Comparison of ENCODE assay signal across 15 cellular contexts in the genomic region with DNA sequence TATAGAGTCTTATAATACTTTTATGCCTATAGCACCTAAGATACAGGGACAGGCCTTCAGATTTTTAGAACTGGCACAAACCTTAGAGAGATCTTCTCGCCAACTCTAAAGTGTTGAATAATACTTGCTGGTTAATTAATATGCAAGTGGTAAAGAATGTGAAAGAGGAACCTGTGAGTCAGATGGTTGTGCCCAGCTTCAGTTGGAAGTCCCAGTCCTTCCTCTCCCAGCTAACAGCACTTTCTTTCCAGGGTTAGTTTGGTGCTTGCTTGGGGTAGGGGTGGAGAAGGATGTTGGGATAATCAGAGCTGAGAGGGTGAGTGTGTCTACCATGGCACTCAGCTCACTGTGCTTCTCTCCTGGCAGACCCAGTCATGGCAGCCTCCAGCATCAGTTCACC. TPM values are rescaled to one million over a fixed set of nuclear protein-coding genes. Genes with fewer than 3 reads are reported as not detected.
DNase-seq lines count a peak whose midpoint lies in the region; ATAC-seq and TF ChIP-seq lines count a peak whose summit lies in the region.
"Had no signal": no experiment of that assay in that cellular context is flagged by ENCODE, and none has a peak within 500 bp of the region (broad histone marks: within the 10 kb centered on the region; RNA-seq: fewer than 3 reads in every experiment).

No MANE protein-coding gene starts in this region.

- H3K9me2 ChIP-seq in GM23248 (ENCODE audit: insufficient read depth) = no peaks in the 10 kb centered on the region

- H3K36me3 ChIP-seq in brain microvascular endothelial cell (replicated peaks) = peaks cover 25% of the 10 kb centered on the region
- peaks cover 5 to 36% of the 10 kb centered on the region in 2 donors for H3K36me3 ChIP-seq in psoas muscle (ENCODE audit: insufficient read depth in 1 of 2, low read depth in 1 of 2)
- H3K36me3 ChIP-seq in GM23248 (ENCODE audit: low read depth) = no peaks in the 10 kb centered on the region
- peaks cover 38% of the 10 kb centered on the region for H3K36me3 ChIP-seq in right atrium auricular region

- TF ChIP-seq CTCF in brain microvascular endothelial cell (IDR thresholded peaks at IDR 0.05; ENCODE audit: low read depth, low read length, missing control alignments) (no peak), psoas muscle (IDR thresholded peaks at IDR 0.05) (no peak), right atrium auricular region (IDR thresholded peaks at IDR 0.05) (no peak)

- H3K4me2 ChIP-seq in GM23248 (ENCODE audit: unreplicated experiment) = no peak overlapping the region

- no peaks in the 10 kb centered on the region; the same call in 1 of the 2 replicates for H3F3A ChIP-seq in GM23248 (ENCODE audit: insufficient read depth)

- H3K4me1 ChIP-seq in psoas muscle (peaks cover 58% of the 10 kb centered on the region), GM23248 (ENCODE audit: insufficient read depth) (peaks cover 17% of the 10 kb centered on the region; the same call in 1 of the 2 replicates), right atrium auricular region (peaks cover 0 to 60% of the 10 kb centered on the region in 2 donors)

- WGBS in psoas muscle, 3 donors = 93 to 97% (median 94%) methylated on average over 1 of the region's 1 CpG
- 70 to 72% methylated on average over 1 of the region's 1 CpG for WGBS in GM23248 (ENCODE audit: low coverage in 1 of 2, low lambda C conversion rate in 2 of 2, missing lambda C conversion rate in 2 of 2), 2 experiments

- peak overlapping the region; percentile 17 for H3K27ac ChIP-seq in brain microvascular endothelial cell
- peak overlapping the region; percentile 63 for H3K27ac ChIP-seq in layer of hippocampus (ENCODE audit: low read depth, low read length)
- no peak overlapping the region for H3K27ac ChIP-seq in psoas muscle
- H3K27ac ChIP-seq in GM23248 = no peak overlapping the region
- no peak overlapping the region for H3K27ac ChIP-seq in right atrium auricular region

- H3K27me3 ChIP-seq in brain microvascular endothelial cell (replicated peaks) = no peaks in the 10 kb centered on the region
- no peaks in the 10 kb centered on the region for H3K27me3 ChIP-seq in layer of hippocampus (ENCODE audit: control insufficient read depth, insufficient read depth, low read length)
- peaks cover 0 to under 1% (median 0%) of the 10 kb centered on the region in 3 donors for H3K27me3 ChIP-seq in psoas muscle (ENCODE audit: insufficient read depth in 3 of 3, low read length in 2 of 3)
- H3K27me3 ChIP-seq in GM23248 (replicated peaks; ENCODE audit: insufficient read depth) = no peaks in the 10 kb centered on the region
- H3K27me3 ChIP-seq in right atrium auricular region = no peaks in the 10 kb centered on the region
- H3K27me3 ChIP-seq: adrenal gland had no signal

- H3K9me3 ChIP-seq in psoas muscle = no peaks in the 10 kb centered on the region
- no peaks in the 10 kb centered on the region for H3K9me3 ChIP-seq in GM23248 (ENCODE audit: low read depth)
- H3K9me3 ChIP-seq in right atrium auricular region = no peaks in the 10 kb centered on the region
- H3K9me3 ChIP-seq: adrenal gland had no signal

- intact Hi-C loops in psoas muscle (cut with DNase I) = loop anchor here in 1 of 2 donors (5.0 kb wide), 1 partner anchor 213 kb away; no protein-coding TSS in a partner anchor

- peaks cover 48% of the 10 kb centered on the region for H3K79me2 ChIP-seq in GM23248 (ENCODE audit: insufficient read depth)

- no peak overlapping the region for H3K4me3 ChIP-seq in brain microvascular endothelial cell (ENCODE audit: low read depth, low read length)
- no peak overlapping the region for H3K4me3 ChIP-seq in psoas muscle
- H3K4me3 ChIP-seq in GM23248 = no peak overlapping the region
- H3K4me3 ChIP-seq in right atrium auricular region = no peak overlapping the region
- H3K4me3 ChIP-seq: adrenal gland had no signal

- DNase-seq in ELR (ENCODE audit: low read depth) (peak; percentile 14), NOMO-1 (lab: John Stamatoyannopoulos, UW; ENCODE audit: unreplicated experiment in 2 of 2) (peak; percentile 34 to 78), brain microvascular endothelial cell (no peak), psoas muscle (no peak), GM23248 (no peak), right atrium auricular region (ENCODE audit: low spot score) (no peak)
- DNase-seq: activated CD8-positive, alpha-beta T cell treated with anti-CD3 and anti-CD28 coated beads, Interleukin-2, amount 10 ng/mL, durations not matched to agents 7 days and 5 days; left ventricle myocardium superior; NCI-H1694 had no signal

- no peak overlapping the region for H3K9ac ChIP-seq in GM23248

- H4K20me1 ChIP-seq in GM23248 (ENCODE audit: insufficient read depth) = no peaks in the 10 kb centered on the region

- no peak overlapping the region for H2AFZ ChIP-seq in GM23248

- ATAC-seq in psoas muscle (no peak), GM21390 (IDR thresholded peaks at IDR 0.05; ENCODE audit: unreplicated experiment) (no peak)
- ATAC-seq: activated CD8-positive, alpha-beta T cell treated with anti-CD3 and anti-CD28 coated beads, Interleukin-2, amount 10 ng/mL, durations not matched to agents 7 days and 5 days; left ventricle myocardium superior had no signal

- in situ Hi-C loops in brain microvascular endothelial cell (cut with HindIII; ENCODE audit: low pct_ligation_motif_present, low sequenced_read_pairs) = no loop called here
- in situ Hi-C loops in GM23248 (cut with MboI) = no loop called here

RNA-seq across cellular contexts. Expression of gene TMEM132A, which starts 4.9 kb away (rescaled TPM):
- total RNA-seq in psoas muscle = 1 to 10 TPM; 3.3 to 7.7 (median 6.1) TPM
- polyA plus RNA-seq in psoas muscle = 1 to 10 TPM; 2.0 to 3.7 (median 2.6) TPM
- 27.2 and 28.2 TPM in 2 replicates for total RNA-seq in GM23248 (2014; rRNA removed; shearing (Covaris generic))
- polyA plus RNA-seq in GM23248 (2016; fragmentation: Nextera tagmentation; extraction: Ambion mirVana) = 10.1 and 12.2 TPM in 2 replicates
- 1 to 10 TPM; 7.5 to 8.4 TPM for total RNA-seq in right atrium auricular region

RNA-seq across cellular contexts. Expression of gene TMEM109, which starts 5.4 kb away (rescaled TPM):
- 10 to 100 TPM; 70.2 to 73.4 (median 71.5) TPM for total RNA-seq in psoas muscle
- polyA plus RNA-seq in psoas muscle = 100 to 1,000 TPM in 1 of 3 donors, 10 to 100 TPM in 2; 69.2 to 130 (median 78.1) TPM
- total RNA-seq in GM23248 (2014; rRNA removed; shearing (Covaris generic)) = 27.2 and 35.9 TPM in 2 replicates
- 95.2 and 97.9 TPM in 2 replicates for polyA plus RNA-seq in GM23248 (2016; fragmentation: Nextera tagmentation; extraction: Ambion mirVana)
- 100 to 1,000 TPM; 119 to 124 TPM for total RNA-seq in right atrium auricular region

RNA-seq across cellular contexts. Expression of gene PRPF19, which starts 12.9 kb away (rescaled TPM):
- total RNA-seq in psoas muscle = 10 to 100 TPM; 45.7 to 71.7 (median 63.0) TPM
- 100 to 1,000 TPM in 1 of 3 donors, 10 to 100 TPM in 2; 56.9 to 109 (median 67.4) TPM for polyA plus RNA-seq in psoas muscle
- total RNA-seq in GM23248 (2014; rRNA removed; shearing (Covaris generic)) = 47.9 and 58.9 TPM in 2 replicates
- polyA plus RNA-seq in GM23248 (2016; fragmentation: Nextera tagmentation; extraction: Ambion mirVana) = 17.4 and 19.1 TPM in 2 replicates
- total RNA-seq in right atrium auricular region = 10 to 100 TPM; 20.3 to 46.2 TPM

RNA-seq across cellular contexts. Expression of gene SLC15A3, which starts 32.7 kb away (rescaled TPM):
- total RNA-seq in psoas muscle (10 to 100 TPM in 1 of 4 donors, 1 to 10 TPM in 3; 7.2 to 14.6 (median 8.6) TPM), right atrium auricular region (10 to 100 TPM; 12.9 to 17.5 TPM)
- polyA plus RNA-seq in psoas muscle (10 to 100 TPM in 1 of 3 donors, 1 to 10 TPM in 2; 7.8 to 10.3 (median 8.2) TPM), GM23248 (2016; fragmentation: Nextera tagmentation; extraction: Ambion mirVana) (1.1 and 1.5 TPM in 2 replicates)
- total RNA-seq in GM23248 (2014; rRNA removed; shearing (Covaris generic)) = 0.51 and 2.2 TPM in 2 replicates

RNA-seq across cellular contexts. Expression of gene ZP1, which starts 52.0 kb away (rescaled TPM):
- total RNA-seq in psoas muscle (under 1 TPM in 1 of 4 donors, not detected in 3; 0.29 TPM), right atrium auricular region (not detected)
- polyA plus RNA-seq in psoas muscle (under 1 TPM; 0.18 to 0.52 (median 0.30) TPM), GM23248 (2016; fragmentation: Nextera tagmentation; extraction: Ambion mirVana) (0.51 and 1.0 TPM in 2 replicates)
- total RNA-seq in GM23248 (2014; rRNA removed; shearing (Covaris generic)) = 1.3 and 5.3 TPM in 2 replicates
- total RNA-seq: activated T-helper 1 cell treated with anti-CD3 and anti-CD28 coated beads, Interleukin-12 subunit alpha, Interleukin-12 subunit beta, Interleukin-2, Interleukin-4 antibody, amounts not matched to agents 30 ng/mL and 10 ng/mL and 1 ng/mL, durations not matched to agents 14 hours and 24 hours and 36 hours; left ventricle myocardium superior; myocyte; pulmonary artery endothelial cell had no signal

Comparison
In these comparisons a context has a peak if more than half of its experiments do, and no peak if none do; other contexts are left out.
1. DNase-seq: peak in ELR (single experiment) and NOMO-1 (2 of 2); none in brain microvascular endothelial cell (single experiment), psoas muscle (0 of 2), GM23248 (single experiment) and right atrium auricular region (single experiment).
2. H3K27ac ChIP-seq: peak in brain microvascular endothelial cell (single experiment) and layer of hippocampus (single experiment); none in psoas muscle (single experiment), GM23248 (single experiment) and right atrium auricular region (0 of 2).